In genomic region chr20:46545077-46545826, GRCh38 we compare ENCODE assay signal across 10 cellular contexts. TPM values are rescaled to one million over a fixed set of nuclear protein-coding genes. Genes with fewer than 3 reads are reported as not detected.
A peak's percentile ranks its signal among the peaks of the same experiment; 100 is the strongest.
DNase-seq lines count a peak whose midpoint lies in the region; ATAC-seq and TF ChIP-seq lines count a peak whose summit lies in the region.
"Had no signal": no experiment of that assay in that cellular context is flagged by ENCODE, and none has a peak within 500 bp of the region (broad histone marks: within the 10 kb centered on the region; RNA-seq: fewer than 3 reads in every experiment).

No MANE protein-coding gene starts in this region.

- H3K4me3 Mint-ChIP-seq in activated T-helper 2 cell treated with anti-CD3 and anti-CD28 coated beads, Interferon-gamma antibody, Interleukin-2, Interleukin-4, amounts not matched to agents 10 μg/mL and 5 μg/mL and 100 μg/mL, durations not matched to agents 14 hours and 24 hours and 36 hours (ENCODE audit: low read depth): peak overlapping the region; percentile 42
- H3K4me3 Mint-ChIP-seq: naive thymus-derived CD8-positive, alpha-beta T cell had no signal

- peaks cover 62% of the 10 kb centered on the region for H3K4me1 ChIP-seq in MM.1S (ENCODE audit: low read length)

- intact Hi-C loops in activated T-helper 2 cell treated with anti-CD3 and anti-CD28 coated beads, Interferon-gamma antibody, Interleukin-2, Interleukin-4, amounts not matched to agents 10 μg/mL and 5 μg/mL and 100 μg/mL, durations not matched to agents 14 hours and 24 hours and 36 hours (cut with micrococcal nuclease): loop anchor here (1.0 to 5.0 kb wide), 6 partner anchors 8 to 144 kb away; partner anchors contain the start of genes TP53RK and ZNF334
- intact Hi-C loops in left ventricle myocardium superior (cut with micrococcal nuclease): no loop called here

- peaks cover 27% of the 10 kb centered on the region for H3F3A ChIP-seq in MM.1S (ENCODE audit: insufficient read depth, low read length)

- H3K9me3 ChIP-seq in MM.1S (replicated peaks; ENCODE audit: insufficient read depth, low read length): no peaks in the 10 kb centered on the region

- no peaks in the 10 kb centered on the region for H3K9me2 ChIP-seq in MM.1S (replicated peaks; ENCODE audit: insufficient read depth, low read length)

- peak; percentile 44 for TF ChIP-seq CTCF in MM.1S (IDR thresholded peaks at IDR 0.05; ENCODE audit: low read length)

- H2AFZ ChIP-seq in MM.1S (ENCODE audit: low read length): peak overlapping the region; percentile 72

- peak overlapping the region; percentile 63 for H3K9ac ChIP-seq in MM.1S (ENCODE audit: low read length)

- DNase-seq in NCI-H146 (lab: John Stamatoyannopoulos, UW) (peak; percentile 33), NCI-H146 treated with DMSO at 0.1 percent for 48 hours (lab: John Stamatoyannopoulos, UW; ENCODE audit: unreplicated experiment) (no peak), MM.1S (peak; percentile 92), left ventricle myocardium superior (no peak), NCI-H2227 (lab: John Stamatoyannopoulos, UW; ENCODE audit: unreplicated experiment) (no peak)
- DNase-seq in activated T-helper 2 cell treated with anti-CD3 and anti-CD28 coated beads, Interferon-gamma antibody, Interleukin-2, Interleukin-4, amounts not matched to agents 10 μg/mL and 5 μg/mL and 100 μg/mL, durations not matched to agents 14 hours and 24 hours and 36 hours (ENCODE audit: low spot score): peak; percentile 43
- DNase-seq in stimulated activated CD4-positive, alpha-beta T cell treated with anti-CD3 and anti-CD28 coated beads, Interleukin-1b, Interleukin-23, amount 100 ng/mL, for 48 hours: peak; percentile 69
- DNase-seq: naive thymus-derived CD8-positive, alpha-beta T cell had no signal

- peaks cover 6% of the 10 kb centered on the region for H3K27me3 Mint-ChIP-seq in activated T-helper 2 cell treated with anti-CD3 and anti-CD28 coated beads, Interferon-gamma antibody, Interleukin-2, Interleukin-4, amounts not matched to agents 10 μg/mL and 5 μg/mL and 100 μg/mL, durations not matched to agents 14 hours and 24 hours and 36 hours (ENCODE audit: low read depth)

- H3K4me2 ChIP-seq in MM.1S (ENCODE audit: low read depth, low read length): peak overlapping the region; percentile 73

- no peaks in the 10 kb centered on the region for H3K36me3 Mint-ChIP-seq in activated T-helper 2 cell treated with anti-CD3 and anti-CD28 coated beads, Interferon-gamma antibody, Interleukin-2, Interleukin-4, amounts not matched to agents 10 μg/mL and 5 μg/mL and 100 μg/mL, durations not matched to agents 14 hours and 24 hours and 36 hours (ENCODE audit: low read depth)
- H3K36me3 Mint-ChIP-seq: naive thymus-derived CD8-positive, alpha-beta T cell had no signal

- peak overlapping the region; percentile 94 for H3K27ac ChIP-seq in MM.1S (ENCODE audit: low read length)
- H3K27ac ChIP-seq: 22Rv1 had no signal

- H3K79me2 ChIP-seq in MM.1S (ENCODE audit: low read length): no peaks in the 10 kb centered on the region

- H3K36me3 ChIP-seq in MM.1S (replicated peaks; ENCODE audit: insufficient read depth, low read length): no peaks in the 10 kb centered on the region

- no peaks in the 10 kb centered on the region for H3K9me3 Mint-ChIP-seq in activated T-helper 2 cell treated with anti-CD3 and anti-CD28 coated beads, Interferon-gamma antibody, Interleukin-2, Interleukin-4, amounts not matched to agents 10 μg/mL and 5 μg/mL and 100 μg/mL, durations not matched to agents 14 hours and 24 hours and 36 hours
- H3K9me3 Mint-ChIP-seq: naive thymus-derived CD8-positive, alpha-beta T cell had no signal

- peak overlapping the region; percentile 86 for H3K27ac Mint-ChIP-seq in activated T-helper 2 cell treated with anti-CD3 and anti-CD28 coated beads, Interferon-gamma antibody, Interleukin-2, Interleukin-4, amounts not matched to agents 10 μg/mL and 5 μg/mL and 100 μg/mL, durations not matched to agents 14 hours and 24 hours and 36 hours
- H3K27ac Mint-ChIP-seq: naive thymus-derived CD8-positive, alpha-beta T cell had no signal

- ATAC-seq in left ventricle myocardium superior (no peak), HG02973 (IDR thresholded peaks at IDR 0.05; ENCODE audit: unreplicated experiment) (no peak)

- H3K4me3 ChIP-seq in MM.1S (ENCODE audit: low read length): peak overlapping the region; percentile 33

- no peaks in the 10 kb centered on the region for H3K27me3 ChIP-seq in MM.1S (replicated peaks; ENCODE audit: insufficient read depth, low read length)

- peaks cover 18% of the 10 kb centered on the region for H3K4me1 Mint-ChIP-seq in activated T-helper 2 cell treated with anti-CD3 and anti-CD28 coated beads, Interferon-gamma antibody, Interleukin-2, Interleukin-4, amounts not matched to agents 10 μg/mL and 5 μg/mL and 100 μg/mL, durations not matched to agents 14 hours and 24 hours and 36 hours (ENCODE audit: low read depth)

- no peaks in the 10 kb centered on the region for H4K20me1 ChIP-seq in MM.1S (ENCODE audit: insufficient read depth, low read length)

RNA-seq across cellular contexts. Expression of gene OCSTAMP, which starts 5.2 kb away (rescaled TPM):
- not detected in 2 replicates for total RNA-seq in activated T-helper 2 cell treated with anti-CD3 and anti-CD28 coated beads, Interferon-gamma antibody, Interleukin-2, Interleukin-4, amounts not matched to agents 10 μg/mL and 5 μg/mL and 100 μg/mL, durations not matched to agents 14 hours and 24 hours and 36 hours
- not detected for total RNA-seq in left ventricle myocardium superior
- total RNA-seq: naive thymus-derived CD8-positive, alpha-beta T cell had no signal

RNA-seq across cellular contexts. Expression of gene ZNF334, which starts 31.9 kb away (rescaled TPM):
- 1.2 and 1.4 TPM in 2 replicates for total RNA-seq in activated T-helper 2 cell treated with anti-CD3 and anti-CD28 coated beads, Interferon-gamma antibody, Interleukin-2, Interleukin-4, amounts not matched to agents 10 μg/mL and 5 μg/mL and 100 μg/mL, durations not matched to agents 14 hours and 24 hours and 36 hours
- total RNA-seq in left ventricle myocardium superior: 0.52 TPM

Comparison
In these comparisons a context has a peak if more than half of its experiments do, and no peak if none do; other contexts are left out.
1. DNase-seq: peak in NCI-H146 (single experiment), MM.1S (single experiment), activated T-helper 2 cell treated with anti-CD3 and anti-CD28 coated beads, Interferon-gamma antibody, Interleukin-2, Interleukin-4, amounts not matched to agents 10 μg/mL and 5 μg/mL and 100 μg/mL, durations not matched to agents 14 hours and 24 hours and 36 hours (single experiment) and stimulated activated CD4-positive, alpha-beta T cell treated with anti-CD3 and anti-CD28 coated beads, Interleukin-1b, Interleukin-23, amount 100 ng/mL, for 48 hours (single experiment); none in NCI-H146 treated with DMSO at 0.1 percent for 48 hours (single experiment), left ventricle myocardium superior (single experiment) and NCI-H2227 (single experiment).